Comparison of ENCODE assay signal across 1 cellular context in the genomic region with DNA sequence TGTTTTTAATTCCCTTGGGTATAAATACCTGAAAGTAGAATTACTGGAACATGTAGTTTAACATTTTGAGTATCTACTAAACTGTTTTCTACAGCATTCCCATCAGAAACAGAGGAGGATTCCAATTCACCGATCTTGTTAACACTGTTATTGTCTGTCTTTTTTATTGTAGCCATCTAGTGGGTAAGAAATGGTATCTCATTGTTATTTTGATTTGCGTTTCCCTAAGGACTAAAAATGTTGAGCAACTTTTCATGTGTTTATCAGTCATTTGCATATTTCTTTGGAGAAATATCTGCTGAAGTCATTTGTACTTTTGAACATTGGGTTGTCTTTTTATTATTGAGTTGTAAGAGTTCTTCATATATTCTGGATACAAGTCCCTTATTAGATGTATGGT.
TF ChIP-seq lines count a peak whose summit lies in the region.

No MANE protein-coding gene starts in this region.

TF ChIP-seq in H1, 55 proteins besides CTCF, POLR2A, EP300 and RAD21 (continued from another document):
- TF ChIP-seq, protein P1, sequence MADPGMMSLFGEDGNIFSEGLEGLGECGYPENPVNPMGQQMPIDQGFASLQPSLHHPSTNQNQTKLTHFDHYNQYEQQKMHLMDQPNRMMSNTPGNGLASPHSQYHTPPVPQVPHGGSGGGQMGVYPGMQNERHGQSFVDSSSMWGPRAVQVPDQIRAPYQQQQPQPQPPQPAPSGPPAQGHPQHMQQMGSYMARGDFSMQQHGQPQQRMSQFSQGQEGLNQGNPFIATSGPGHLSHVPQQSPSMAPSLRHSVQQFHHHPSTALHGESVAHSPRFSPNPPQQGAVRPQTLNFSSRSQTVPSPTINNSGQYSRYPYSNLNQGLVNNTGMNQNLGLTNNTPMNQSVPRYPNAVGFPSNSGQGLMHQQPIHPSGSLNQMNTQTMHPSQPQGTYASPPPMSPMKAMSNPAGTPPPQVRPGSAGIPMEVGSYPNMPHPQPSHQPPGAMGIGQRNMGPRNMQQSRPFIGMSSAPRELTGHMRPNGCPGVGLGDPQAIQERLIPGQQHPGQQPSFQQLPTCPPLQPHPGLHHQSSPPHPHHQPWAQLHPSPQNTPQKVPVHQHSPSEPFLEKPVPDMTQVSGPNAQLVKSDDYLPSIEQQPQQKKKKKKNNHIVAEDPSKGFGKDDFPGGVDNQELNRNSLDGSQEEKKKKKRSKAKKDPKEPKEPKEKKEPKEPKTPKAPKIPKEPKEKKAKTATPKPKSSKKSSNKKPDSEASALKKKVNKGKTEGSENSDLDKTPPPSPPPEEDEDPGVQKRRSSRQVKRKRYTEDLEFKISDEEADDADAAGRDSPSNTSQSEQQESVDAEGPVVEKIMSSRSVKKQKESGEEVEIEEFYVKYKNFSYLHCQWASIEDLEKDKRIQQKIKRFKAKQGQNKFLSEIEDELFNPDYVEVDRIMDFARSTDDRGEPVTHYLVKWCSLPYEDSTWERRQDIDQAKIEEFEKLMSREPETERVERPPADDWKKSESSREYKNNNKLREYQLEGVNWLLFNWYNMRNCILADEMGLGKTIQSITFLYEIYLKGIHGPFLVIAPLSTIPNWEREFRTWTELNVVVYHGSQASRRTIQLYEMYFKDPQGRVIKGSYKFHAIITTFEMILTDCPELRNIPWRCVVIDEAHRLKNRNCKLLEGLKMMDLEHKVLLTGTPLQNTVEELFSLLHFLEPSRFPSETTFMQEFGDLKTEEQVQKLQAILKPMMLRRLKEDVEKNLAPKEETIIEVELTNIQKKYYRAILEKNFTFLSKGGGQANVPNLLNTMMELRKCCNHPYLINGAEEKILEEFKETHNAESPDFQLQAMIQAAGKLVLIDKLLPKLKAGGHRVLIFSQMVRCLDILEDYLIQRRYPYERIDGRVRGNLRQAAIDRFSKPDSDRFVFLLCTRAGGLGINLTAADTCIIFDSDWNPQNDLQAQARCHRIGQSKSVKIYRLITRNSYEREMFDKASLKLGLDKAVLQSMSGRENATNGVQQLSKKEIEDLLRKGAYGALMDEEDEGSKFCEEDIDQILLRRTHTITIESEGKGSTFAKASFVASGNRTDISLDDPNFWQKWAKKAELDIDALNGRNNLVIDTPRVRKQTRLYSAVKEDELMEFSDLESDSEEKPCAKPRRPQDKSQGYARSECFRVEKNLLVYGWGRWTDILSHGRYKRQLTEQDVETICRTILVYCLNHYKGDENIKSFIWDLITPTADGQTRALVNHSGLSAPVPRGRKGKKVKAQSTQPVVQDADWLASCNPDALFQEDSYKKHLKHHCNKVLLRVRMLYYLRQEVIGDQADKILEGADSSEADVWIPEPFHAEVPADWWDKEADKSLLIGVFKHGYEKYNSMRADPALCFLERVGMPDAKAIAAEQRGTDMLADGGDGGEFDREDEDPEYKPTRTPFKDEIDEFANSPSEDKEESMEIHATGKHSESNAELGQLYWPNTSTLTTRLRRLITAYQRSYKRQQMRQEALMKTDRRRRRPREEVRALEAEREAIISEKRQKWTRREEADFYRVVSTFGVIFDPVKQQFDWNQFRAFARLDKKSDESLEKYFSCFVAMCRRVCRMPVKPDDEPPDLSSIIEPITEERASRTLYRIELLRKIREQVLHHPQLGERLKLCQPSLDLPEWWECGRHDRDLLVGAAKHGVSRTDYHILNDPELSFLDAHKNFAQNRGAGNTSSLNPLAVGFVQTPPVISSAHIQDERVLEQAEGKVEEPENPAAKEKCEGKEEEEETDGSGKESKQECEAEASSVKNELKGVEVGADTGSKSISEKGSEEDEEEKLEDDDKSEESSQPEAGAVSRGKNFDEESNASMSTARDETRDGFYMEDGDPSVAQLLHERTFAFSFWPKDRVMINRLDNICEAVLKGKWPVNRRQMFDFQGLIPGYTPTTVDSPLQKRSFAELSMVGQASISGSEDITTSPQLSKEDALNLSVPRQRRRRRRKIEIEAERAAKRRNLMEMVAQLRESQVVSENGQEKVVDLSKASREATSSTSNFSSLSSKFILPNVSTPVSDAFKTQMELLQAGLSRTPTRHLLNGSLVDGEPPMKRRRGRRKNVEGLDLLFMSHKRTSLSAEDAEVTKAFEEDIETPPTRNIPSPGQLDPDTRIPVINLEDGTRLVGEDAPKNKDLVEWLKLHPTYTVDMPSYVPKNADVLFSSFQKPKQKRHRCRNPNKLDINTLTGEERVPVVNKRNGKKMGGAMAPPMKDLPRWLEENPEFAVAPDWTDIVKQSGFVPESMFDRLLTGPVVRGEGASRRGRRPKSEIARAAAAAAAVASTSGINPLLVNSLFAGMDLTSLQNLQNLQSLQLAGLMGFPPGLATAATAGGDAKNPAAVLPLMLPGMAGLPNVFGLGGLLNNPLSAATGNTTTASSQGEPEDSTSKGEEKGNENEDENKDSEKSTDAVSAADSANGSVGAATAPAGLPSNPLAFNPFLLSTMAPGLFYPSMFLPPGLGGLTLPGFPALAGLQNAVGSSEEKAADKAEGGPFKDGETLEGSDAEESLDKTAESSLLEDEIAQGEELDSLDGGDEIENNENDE (IDR thresholded peaks at IDR 0.05; ENCODE audit: insufficient replicate concordance, low read length) = no peak
- TF ChIP-seq FOSL1 (IDR thresholded peaks at IDR 0.05; ENCODE audit: insufficient read depth, low read depth, low read length) (no peak), HDAC2 (IDR thresholded peaks at IDR 0.05; ENCODE audit: borderline replicate concordance in 1 of 2, low read depth in 2 of 2, low read length in 2 of 2) (no peak), SIRT6 (IDR thresholded peaks at IDR 0.05; ENCODE audit: low read length) (no peak), TAF7 (optimal IDR thresholded peaks at IDR 0.05; ENCODE audit: borderline replicate concordance, low read depth, low read length) (no peak), ASH2L (IDR thresholded peaks at IDR 0.05; ENCODE audit: low read length) (no peak)
- TF ChIP-seq, protein P2, sequence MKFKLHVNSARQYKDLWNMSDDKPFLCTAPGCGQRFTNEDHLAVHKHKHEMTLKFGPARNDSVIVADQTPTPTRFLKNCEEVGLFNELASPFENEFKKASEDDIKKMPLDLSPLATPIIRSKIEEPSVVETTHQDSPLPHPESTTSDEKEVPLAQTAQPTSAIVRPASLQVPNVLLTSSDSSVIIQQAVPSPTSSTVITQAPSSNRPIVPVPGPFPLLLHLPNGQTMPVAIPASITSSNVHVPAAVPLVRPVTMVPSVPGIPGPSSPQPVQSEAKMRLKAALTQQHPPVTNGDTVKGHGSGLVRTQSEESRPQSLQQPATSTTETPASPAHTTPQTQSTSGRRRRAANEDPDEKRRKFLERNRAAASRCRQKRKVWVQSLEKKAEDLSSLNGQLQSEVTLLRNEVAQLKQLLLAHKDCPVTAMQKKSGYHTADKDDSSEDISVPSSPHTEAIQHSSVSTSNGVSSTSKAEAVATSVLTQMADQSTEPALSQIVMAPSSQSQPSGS (IDR thresholded peaks at IDR 0.05; ENCODE audit: low read length) = no peak
TF ChIP-seq in H1: peak in this region for 1.
